ENCODE assay signal across 9 cellular contexts in the genomic region with DNA sequence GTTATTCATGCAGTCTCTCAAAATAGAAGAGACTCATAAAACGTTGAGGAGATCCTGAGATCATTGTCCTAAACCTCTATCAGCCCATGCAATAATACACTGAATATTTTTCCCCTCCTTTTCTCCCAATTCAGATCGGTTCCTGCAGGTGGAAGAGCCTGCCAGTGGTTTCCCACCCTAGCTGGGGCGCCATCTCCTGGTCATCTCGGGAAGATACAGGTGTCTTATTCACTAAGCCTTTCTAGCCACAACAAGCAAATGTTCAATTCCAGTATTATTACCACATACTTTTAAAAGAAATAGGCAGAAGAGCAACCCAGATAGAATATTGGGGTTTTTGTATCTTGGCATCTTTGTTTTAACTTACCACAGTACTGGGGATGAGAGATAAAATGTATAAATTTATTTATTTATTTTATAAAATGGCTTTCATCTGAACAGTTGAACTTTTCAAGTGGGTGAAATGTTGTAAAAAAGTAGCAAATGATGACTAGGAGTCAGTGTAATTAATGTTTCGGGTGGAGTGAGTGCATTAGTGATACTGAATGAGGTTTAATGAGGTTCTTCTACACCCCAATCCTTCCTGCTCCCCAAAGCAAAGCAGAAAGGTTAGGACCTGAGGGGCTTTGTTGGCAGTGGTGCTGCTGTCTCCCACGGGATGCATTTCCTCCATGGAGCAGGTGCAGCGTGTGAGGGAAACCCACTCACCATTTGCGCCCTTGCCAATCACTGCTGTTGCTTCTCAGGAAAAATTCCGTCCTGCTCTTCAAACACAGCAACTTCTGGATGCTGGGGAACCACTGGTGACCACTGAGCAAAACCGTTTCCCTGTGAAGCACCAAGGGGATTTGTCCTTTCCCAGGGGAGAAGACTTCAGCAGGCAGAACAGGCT.
DNase-seq lines count a peak whose midpoint lies in the region; TF ChIP-seq lines count a peak whose summit lies in the region.
"Had no signal": no experiment of that assay in that cellular context is flagged by ENCODE, and none has a peak within 500 bp of the region (broad histone marks: within the 10 kb centered on the region; RNA-seq: fewer than 3 reads in every experiment).

No MANE protein-coding gene starts in this region.

- H3K27ac Mint-ChIP-seq in activated T-helper 2 cell treated with anti-CD3 and anti-CD28 coated beads, Interferon-gamma antibody, Interleukin-2, Interleukin-4, amounts not matched to agents 10 μg/mL and 5 μg/mL and 100 μg/mL, durations not matched to agents 14 hours and 24 hours and 36 hours = no peak overlapping the region

- H3K27me3 Mint-ChIP-seq in activated T-helper 2 cell treated with anti-CD3 and anti-CD28 coated beads, Interferon-gamma antibody, Interleukin-2, Interleukin-4, amounts not matched to agents 10 μg/mL and 5 μg/mL and 100 μg/mL, durations not matched to agents 14 hours and 24 hours and 36 hours (ENCODE audit: low read depth) = peaks cover 14% of the 10 kb centered on the region

- H3K27ac ChIP-seq in RWPE1 (no peak overlapping the region), vagina (no peak overlapping the region)

- no peaks in the 10 kb centered on the region for H3K9me3 ChIP-seq in vagina

- CTCF ChIA-PET in RWPE1 (lab: Yijun Ruan, JAX) = no interaction called here

- H3K4me3 Mint-ChIP-seq in activated T-helper 2 cell treated with anti-CD3 and anti-CD28 coated beads, Interferon-gamma antibody, Interleukin-2, Interleukin-4, amounts not matched to agents 10 μg/mL and 5 μg/mL and 100 μg/mL, durations not matched to agents 14 hours and 24 hours and 36 hours (ENCODE audit: low read depth) = no peak overlapping the region

- H3K4me1 ChIP-seq in vagina = no peaks in the 10 kb centered on the region

- POLR2A ChIA-PET in RWPE1 (lab: Yijun Ruan, JAX; ENCODE audit: low non-redundant PET) = no interaction called here

- TF ChIP-seq POLR2A in vagina (IDR thresholded peaks at IDR 0.05) = no peak

- no peaks in the 10 kb centered on the region for H3K36me3 ChIP-seq in vagina

- no peaks in the 10 kb centered on the region for H3K9me3 Mint-ChIP-seq in activated T-helper 2 cell treated with anti-CD3 and anti-CD28 coated beads, Interferon-gamma antibody, Interleukin-2, Interleukin-4, amounts not matched to agents 10 μg/mL and 5 μg/mL and 100 μg/mL, durations not matched to agents 14 hours and 24 hours and 36 hours

- TF ChIP-seq CTCF in RWPE1 (conservative IDR thresholded peaks at IDR 0.05; ENCODE audit: low read depth) (peak; percentile 80), vagina (IDR thresholded peaks at IDR 0.05) (peak in 2 of 3 experiments; percentile 49 to 60)

- DNase-seq in activated gamma-delta T cell treated with Interleukin-2 at 50 U/mL for 16 hours = peak; percentile 66
- DNase-seq in activated gamma-delta T cell (lab: John Stamatoyannopoulos, UW) = no peak
- peak; percentile 30 for DNase-seq in KG1 (lab: John Stamatoyannopoulos, UW)
- peak; percentile 76 for DNase-seq in RWPE1 (ENCODE audit: low spot score)
- DNase-seq in activated T-helper 2 cell treated with anti-CD3 and anti-CD28 coated beads, Interferon-gamma antibody, Interleukin-2, Interleukin-4, amounts not matched to agents 10 μg/mL and 5 μg/mL and 100 μg/mL, durations not matched to agents 14 hours and 24 hours and 36 hours (ENCODE audit: low spot score) = peak; percentile 42
- peak; percentile 22 for DNase-seq in foreskin melanocyte
- peak; percentile 55 for DNase-seq in pons (ENCODE audit: low spot score)
- DNase-seq in vagina (ENCODE audit: extremely low spot score in 2 of 2) = peak; percentile 19 to 42

- H3K36me3 Mint-ChIP-seq in activated T-helper 2 cell treated with anti-CD3 and anti-CD28 coated beads, Interferon-gamma antibody, Interleukin-2, Interleukin-4, amounts not matched to agents 10 μg/mL and 5 μg/mL and 100 μg/mL, durations not matched to agents 14 hours and 24 hours and 36 hours (ENCODE audit: low read depth) = no peaks in the 10 kb centered on the region

- H3K4me3 ChIP-seq in vagina = no peak overlapping the region
- H3K4me3 ChIP-seq: skin epidermis had no signal

- intact Hi-C loops in activated T-helper 2 cell treated with anti-CD3 and anti-CD28 coated beads, Interferon-gamma antibody, Interleukin-2, Interleukin-4, amounts not matched to agents 10 μg/mL and 5 μg/mL and 100 μg/mL, durations not matched to agents 14 hours and 24 hours and 36 hours (cut with micrococcal nuclease) = loop anchor here (1.0 kb wide), 1 partner anchor 176 kb away; no protein-coding TSS in a partner anchor
- intact Hi-C loops in vagina (cut with DNase I) = no loop called here

- H3K27me3 ChIP-seq in vagina = no peaks in the 10 kb centered on the region

- H3K4me1 Mint-ChIP-seq in activated T-helper 2 cell treated with anti-CD3 and anti-CD28 coated beads, Interferon-gamma antibody, Interleukin-2, Interleukin-4, amounts not matched to agents 10 μg/mL and 5 μg/mL and 100 μg/mL, durations not matched to agents 14 hours and 24 hours and 36 hours (ENCODE audit: low read depth) = peaks cover 4% of the 10 kb centered on the region
